13 cellular contexts compared by ENCODE assay signal in the genomic region with DNA sequence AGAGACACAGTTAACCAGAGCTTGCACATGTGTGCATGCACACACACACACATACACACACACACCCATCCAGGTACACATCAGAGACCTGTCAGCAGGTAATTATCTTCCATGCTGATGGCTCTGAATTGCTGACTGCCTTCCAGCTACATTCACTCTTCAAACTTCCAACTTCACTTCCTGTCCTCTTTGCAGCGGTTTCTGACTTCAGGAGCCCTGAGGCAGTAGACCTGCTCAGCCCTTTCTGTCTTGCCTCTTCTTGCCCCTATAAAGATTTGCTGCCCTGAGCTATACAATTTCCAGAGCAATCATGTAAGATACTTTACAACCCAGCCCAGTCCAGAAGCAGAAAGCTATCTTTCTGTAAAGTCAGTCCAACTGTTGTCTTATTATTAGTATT.
"Had no signal": no experiment of that assay in that cellular context is flagged by ENCODE, and none has a peak within 500 bp of the region (broad histone marks: within the 10 kb centered on the region; RNA-seq: fewer than 3 reads in every experiment).

No MANE protein-coding gene starts in this region.

- H3K27ac Mint-ChIP-seq: endodermal cell, neural progenitor cell had no signal

- H3K36me3 ChIP-seq: brain microvascular endothelial cell, neural progenitor cell, right lobe of liver, upper lobe of left lung had no signal

- H3K4me3 Mint-ChIP-seq: endodermal cell, neural progenitor cell had no signal

- H3K4me1 ChIP-seq: right lobe of liver had no signal

- H3K36me3 Mint-ChIP-seq: neural progenitor cell had no signal

- DNase-seq: activated naive CD4-positive, alpha-beta T cell; activated T-cell treated with anti-CD3 and anti-CD28 coated beads for 4 hours; anterior cingulate cortex; brain microvascular endothelial cell; cerebellar nuclear complex; dermis blood vessel endothelial cell; endodermal cell; hippocampal formation; right lobe of liver; stimulated activated naive CD8-positive, alpha-beta T cell treated with anti-CD3 and anti-CD28 coated beads, Interleukin-15, Interleukin-2, amounts not matched to agents 100 U/mL and 50 U/mL, for 24 hours; upper lobe of left lung had no signal

- H3K27me3 ChIP-seq: brain microvascular endothelial cell, neural progenitor cell, right lobe of liver, upper lobe of left lung had no signal

- H3K9me3 ChIP-seq: right lobe of liver, upper lobe of left lung had no signal

- H3K9me3 Mint-ChIP-seq: endodermal cell, neural progenitor cell had no signal

- H3K4me3 ChIP-seq: neural progenitor cell, right lobe of liver, smooth muscle cell, upper lobe of left lung had no signal

- H3K27ac ChIP-seq: brain microvascular endothelial cell, neural progenitor cell, right lobe of liver, upper lobe of left lung had no signal
